ENCODE assay signal across 8 cellular contexts in genomic region chr17:11997147-11997971, GRCh38. TPM values are rescaled to one million over a fixed set of nuclear protein-coding genes. Genes with fewer than 3 reads are reported as not detected.
DNase-seq lines count a peak whose midpoint lies in the region; ATAC-seq and TF ChIP-seq lines count a peak whose summit lies in the region.

TSS of gene ZNF18 (minus strand) at chr17:11997475. CDS start at chr17:11992829, 4,646 bp downstream.

- TF ChIP-seq CTCF in AG10803 (conservative IDR thresholded peaks at IDR 0.05; ENCODE audit: low read length) = no peak

- ATAC-seq in GM19025 (IDR thresholded peaks at IDR 0.05; ENCODE audit: low read depth, unreplicated experiment) = peak; percentile 96
- ATAC-seq in HG03280 (IDR thresholded peaks at IDR 0.05; ENCODE audit: unreplicated experiment) = peak; percentile 96
- ATAC-seq in activated CD4-positive, CD25-positive, alpha-beta regulatory T cell treated with anti-CD3 and anti-CD28 coated beads, Interleukin-2, amount 50 U/mL, for 24 hours = peak; percentile 97

- H3K4me3 ChIP-seq in AG10803 (ENCODE audit: low read length) = peak within 1 kb of the TSS; percentile 89

- peak; percentile 93 for DNase-seq in AG10803 (ENCODE audit: low read depth)
- peak; percentile 46 to 85 for DNase-seq in NCI-H446 (lab: John Stamatoyannopoulos, UW)
- DNase-seq in cerebellum (ENCODE audit: low spot score) = peak; percentile 98
- DNase-seq in kidney glomerular epithelial cell (lab: John Stamatoyannopoulos, UW) = peak; percentile 93
- DNase-seq in stimulated activated CD4-positive, alpha-beta T cell treated with anti-CD3 and anti-CD28 coated beads, Interleukin-15, amount 100 ng/mL, for 48 hours (ENCODE audit: low read depth in 2 of 2) = peak; percentile 88 to 95

RNA-seq across cellular contexts. Expression of gene ZNF18, which starts in this region (rescaled TPM):
- 13.2 TPM for total RNA-seq in cerebellum

Comparison
In these comparisons a context has a peak if more than half of its experiments do, and no peak if none do; other contexts are left out.
1. Peak in every context shown above with its lines: DNase-seq, ATAC-seq and H3K4me3 ChIP-seq.